In genomic region chr10:58844680-58845079, GRCh38 we compare ENCODE assay signal across 14 cellular contexts.
DNase-seq lines count a peak whose midpoint lies in the region; ATAC-seq and TF ChIP-seq lines count a peak whose summit lies in the region.
"Had no signal": no experiment of that assay in that cellular context is flagged by ENCODE, and none has a peak within 500 bp of the region (broad histone marks: within the 10 kb centered on the region; RNA-seq: fewer than 3 reads in every experiment).

No MANE protein-coding gene starts in this region.

- H3K36me3 Mint-ChIP-seq in Calu3 (ENCODE audit: insufficient read depth, unreplicated experiment) = no peaks in the 10 kb centered on the region
- H3K36me3 Mint-ChIP-seq in neural crest cell (ENCODE audit: low read depth) = no peaks in the 10 kb centered on the region
- H3K36me3 Mint-ChIP-seq: CD8-positive, alpha-beta T cell had no signal

- no peak for TF ChIP-seq CTCF in Calu3 (IDR thresholded peaks at IDR 0.05; ENCODE audit: unreplicated experiment)
- TF ChIP-seq CTCF in gastroesophageal sphincter (IDR thresholded peaks at IDR 0.05) = no peak
- no peak for TF ChIP-seq CTCF in neural crest cell (conservative IDR thresholded peaks at IDR 0.05)
- no peak for TF ChIP-seq CTCF in psoas muscle (IDR thresholded peaks at IDR 0.05)

- H3K9me3 Mint-ChIP-seq in Calu3 (ENCODE audit: low read depth, unreplicated experiment) = no peaks in the 10 kb centered on the region
- no peaks in the 10 kb centered on the region for H3K9me3 Mint-ChIP-seq in neural crest cell
- H3K9me3 Mint-ChIP-seq: CD8-positive, alpha-beta T cell; H9 had no signal

- CTCF ChIA-PET in Calu3 (lab: Charles Lee) = no interaction called here

- H3K36me3 ChIP-seq in gastroesophageal sphincter (no peaks in the 10 kb centered on the region), psoas muscle (ENCODE audit: insufficient read depth in 1 of 2, low read depth in 1 of 2) (no peaks in the 10 kb centered on the region)
- H3K36me3 ChIP-seq: BLaER1 treated with 17β-estradiol and CSF1 and Interleukin-3, amounts not matched to agents 10 nM and 100 nM had no signal

- no peak for TF ChIP-seq EP300 in gastroesophageal sphincter (IDR thresholded peaks at IDR 0.05)

- H3K4me3 Mint-ChIP-seq in Calu3 (ENCODE audit: low read depth, unreplicated experiment) (no peak overlapping the region), neural crest cell (no peak overlapping the region)
- H3K4me3 Mint-ChIP-seq: B cell; CD8-positive, alpha-beta T cell; H9 had no signal

- no peak for TF ChIP-seq POLR2A in gastroesophageal sphincter (IDR thresholded peaks at IDR 0.05)

- 57 to 81% methylated on average over 1 to 3 of the region's 3 CpGs for WGBS in gastroesophageal sphincter (ENCODE audit: low coverage in 1 of 2), 2 donors
- 78 to 88% (median 86%) methylated on average over 3 of the region's 3 CpGs for WGBS in psoas muscle, 3 donors

- H3K27me3 ChIP-seq in gastroesophageal sphincter (peaks cover 11% of the 10 kb centered on the region), psoas muscle (ENCODE audit: insufficient read depth in 3 of 3, low read length in 2 of 3) (no peaks in the 10 kb centered on the region)
- H3K27me3 ChIP-seq: BLaER1 treated with 17β-estradiol and CSF1 and Interleukin-3, amounts not matched to agents 10 nM and 100 nM had no signal

- H3K9me3 ChIP-seq in gastroesophageal sphincter (no peaks in the 10 kb centered on the region), psoas muscle (no peaks in the 10 kb centered on the region)
- H3K9me3 ChIP-seq: BLaER1 treated with 17β-estradiol and CSF1 and Interleukin-3, amounts not matched to agents 10 nM and 100 nM had no signal

- no peak overlapping the region for H3K4me3 ChIP-seq in gastroesophageal sphincter
- no peak overlapping the region for H3K4me3 ChIP-seq in psoas muscle
- H3K4me3 ChIP-seq: BLaER1 treated with 17β-estradiol and CSF1 and Interleukin-3, amounts not matched to agents 10 nM and 100 nM; GM12878 had no signal

- DNase-seq in Calu3 (no peak), neural crest cell (ENCODE audit: low read depth, low spot score) (no peak), 8988T (no peak), psoas muscle (no peak)
- DNase-seq in activated CD4-positive, alpha-beta T cell treated with anti-CD3 and anti-CD28 coated beads, Interleukin-2, amount 50 U/mL, for 48 hours = no peak
- DNase-seq: CD8-positive, alpha-beta T cell; DMS79; H9 had no signal

- intact Hi-C loops in Calu3 (cut with micrococcal nuclease; ENCODE audit: unreplicated experiment) = no loop called here
- intact Hi-C loops in psoas muscle (cut with DNase I) = no loop called here

- peak overlapping the region; percentile 16 for H3K27ac Mint-ChIP-seq in Calu3 (ENCODE audit: unreplicated experiment)
- peak overlapping the region; percentile 38 for H3K27ac Mint-ChIP-seq in neural crest cell (ENCODE audit: unreplicated experiment)
- H3K27ac Mint-ChIP-seq: B cell; CD8-positive, alpha-beta T cell; H9 had no signal

- H3K4me1 Mint-ChIP-seq in Calu3 (ENCODE audit: low read depth, unreplicated experiment) (no peaks in the 10 kb centered on the region), neural crest cell (no peaks in the 10 kb centered on the region)
- H3K4me1 Mint-ChIP-seq: B cell had no signal

- H3K27me3 Mint-ChIP-seq in Calu3 (ENCODE audit: unreplicated experiment) = peaks cover 28% of the 10 kb centered on the region
- H3K27me3 Mint-ChIP-seq in neural crest cell (ENCODE audit: low read depth) = no peaks in the 10 kb centered on the region
- H3K27me3 Mint-ChIP-seq: B cell had no signal

- BruUV-seq in Calu3 (replicated peaks; lab: Mats Ljungman, UMichigan) = no TSS peak

- H3K4me1 ChIP-seq in gastroesophageal sphincter (no peaks in the 10 kb centered on the region), psoas muscle (no peaks in the 10 kb centered on the region)
- H3K4me1 ChIP-seq: BLaER1 treated with 17β-estradiol and CSF1 and Interleukin-3, amounts not matched to agents 10 nM and 100 nM had no signal

- H3K27ac ChIP-seq in gastroesophageal sphincter (no peak overlapping the region), psoas muscle (no peak overlapping the region)
- H3K27ac ChIP-seq: BLaER1 treated with 17β-estradiol and CSF1 and Interleukin-3, amounts not matched to agents 10 nM and 100 nM; HL-60 had no signal

- ATAC-seq in gastroesophageal sphincter (peak; percentile 28), psoas muscle (no peak), GM21390 (IDR thresholded peaks at IDR 0.05; ENCODE audit: unreplicated experiment) (no peak)
- ATAC-seq: CD8-positive, alpha-beta T cell; GM12878 had no signal
